Comparison of ENCODE assay signal across 30 cellular contexts in the genomic region with DNA sequence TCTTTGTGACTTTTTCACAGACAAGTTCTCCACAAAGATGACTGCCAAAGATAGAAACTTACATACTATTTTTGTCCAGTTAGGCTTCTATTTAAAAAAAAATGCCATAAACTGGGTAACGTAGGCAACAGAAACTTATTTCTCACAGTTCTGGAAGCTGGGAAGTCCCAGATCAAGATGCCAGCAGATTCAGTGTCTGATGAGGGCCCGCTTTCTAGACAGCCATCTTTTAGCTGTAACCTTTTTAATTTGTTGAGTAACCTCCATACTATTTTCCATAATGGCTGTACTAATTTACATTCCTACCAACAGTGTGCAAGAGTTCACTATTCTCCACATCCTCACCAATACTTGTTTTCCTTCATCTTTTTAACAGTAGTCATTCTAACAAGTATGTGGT. TPM values are rescaled to one million over a fixed set of nuclear protein-coding genes. Genes with fewer than 3 reads are reported as not detected.
"Had no signal": no experiment of that assay in that cellular context is flagged by ENCODE, and none has a peak within 500 bp of the region (broad histone marks: within the 10 kb centered on the region; RNA-seq: fewer than 3 reads in every experiment).

No MANE protein-coding gene starts in this region.

- FAIRE-seq: urothelium cell line had no signal

- H3K36me3 ChIP-seq: neural progenitor cell, ovary, right lobe of liver, sigmoid colon, spleen, suprapubic skin, tibial artery, transverse colon, upper lobe of left lung, vagina had no signal

- H3K9me3 ChIP-seq: ovary, psoas muscle, right lobe of liver, sigmoid colon, spleen, suprapubic skin, testis, tibial artery, upper lobe of left lung, vagina had no signal

- H3K4me1 ChIP-seq: parathyroid adenoma, psoas muscle, right lobe of liver, sigmoid colon, spleen, suprapubic skin, testis, transverse colon, vagina had no signal

- H3K4me2 ChIP-seq: neural progenitor cell, smooth muscle cell had no signal

- H3K79me2 ChIP-seq: parathyroid adenoma had no signal

- H3K27me3 ChIP-seq: neural progenitor cell, ovary, right lobe of liver, sigmoid colon, spleen, suprapubic skin, testis, tibial artery, transverse colon, upper lobe of left lung, vagina had no signal

- H2AFZ ChIP-seq: neural progenitor cell, parathyroid adenoma had no signal

- DNase-seq: naive thymus-derived CD4-positive, alpha-beta T cell; natural killer cell; occipital lobe; ovary; posterior cingulate gyrus; psoas muscle; right cardiac atrium; right lobe of liver; sigmoid colon; spleen; stimulated activated CD4-positive, alpha-beta T cell treated with anti-CD3 and anti-CD28 coated beads, Interleukin-12 subunit alpha, Interleukin-12 subunit beta, amount 100 ng/mL, for 4 hours; stimulated activated CD4-positive, alpha-beta T cell treated with anti-CD3 and anti-CD28 coated beads, Interleukin-1b, Interleukin-23, amount 100 ng/mL, for 48 hours; stimulated activated CD4-positive, alpha-beta T cell treated with anti-CD3 and anti-CD28 coated beads, Interleukin-4, amount 100 ng/mL, for 1 hour; stimulated activated CD4-positive, alpha-beta T cell treated with anti-CD3 and anti-CD28 coated beads, Interleukin-4, amount 100 ng/mL, for 4 hours; stimulated activated CD8-positive, alpha-beta memory T cell treated with anti-CD3 and anti-CD28 coated beads, Interleukin-4, amount 100 ng/mL, for 48 hours; stimulated activated naive CD4-positive, alpha-beta T cell; stimulated activated naive CD8-positive, alpha-beta T cell treated with anti-CD3 and anti-CD28 coated beads, Interleukin-15, amount 100 ng/mL, for 72 hours; stimulated activated naive CD8-positive, alpha-beta T cell treated with anti-CD3 and anti-CD28 coated beads, Interleukin-15, Interleukin-2, amounts not matched to agents 100 U/mL and 50 U/mL, for 24 hours; substantia nigra; testis; tibial artery; transverse colon; upper lobe of left lung had no signal

- H3K4me3 ChIP-seq: neural progenitor cell, ovary, psoas muscle, right lobe of liver, sigmoid colon, smooth muscle cell, spleen, suprapubic skin, testis, tibial artery, transverse colon, upper lobe of left lung, vagina had no signal

- H3K9ac ChIP-seq: neural progenitor cell, parathyroid adenoma had no signal

- H3K27ac ChIP-seq: neural progenitor cell, ovary, parathyroid adenoma, psoas muscle, right lobe of liver, sigmoid colon, spleen, suprapubic skin, testis, tibial artery, transverse colon, upper lobe of left lung, vagina had no signal

RNA-seq across cellular contexts. Expression of a gene that starts 55.5 kb away (rescaled TPM):
- polyA plus RNA-seq: neural cell, ovary, psoas muscle, right cardiac atrium, spleen had no signal
